26 cellular contexts compared by ENCODE assay signal in the genomic region with DNA sequence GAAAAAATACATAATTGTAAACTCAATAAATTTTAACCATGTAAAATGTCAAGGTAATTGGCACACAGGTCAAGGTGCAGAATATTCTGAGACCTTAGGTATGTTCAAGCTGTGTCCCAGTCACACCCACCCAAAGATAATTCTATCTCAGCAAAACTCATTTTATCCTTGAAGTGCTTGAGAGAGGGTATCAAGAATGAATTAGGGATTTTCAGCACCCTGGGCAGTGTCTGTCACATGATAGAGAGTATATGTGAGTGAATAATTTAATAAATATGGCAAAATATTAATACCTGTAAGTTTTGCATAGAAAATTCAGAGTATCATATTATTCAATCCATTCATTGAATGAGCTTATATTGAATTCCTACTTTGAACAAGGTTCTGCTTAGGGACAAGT.
"Had no signal": no experiment of that assay in that cellular context is flagged by ENCODE, and none has a peak within 500 bp of the region (broad histone marks: within the 10 kb centered on the region; RNA-seq: fewer than 3 reads in every experiment).

No MANE protein-coding gene starts in this region.

- H3K27ac ChIP-seq: stomach, suprapubic skin, testis, thoracic aorta, thyroid gland, tibial artery, tibial nerve, transverse colon, upper lobe of left lung, upper lobe of right lung, uterus, vagina had no signal

- ATAC-seq: stimulated activated effector memory CD8-positive, alpha-beta T cell treated with anti-CD3 and anti-CD28 coated beads, Interleukin-12 subunit alpha, Interleukin-12 subunit beta, amount 100 ng/mL, for 72 hours; stimulated activated memory B cell treated with anti-CD40 and anti-IgM and Interleukin-4, amounts not matched to agents 10 μg/mL and 1 μg/mL and 100 μg/mL, for 72 hours; stimulated activated naive B cell treated with anti-CD40 and anti-IgM and Interleukin-4, amounts not matched to agents 10 μg/mL and 1 μg/mL and 100 μg/mL, for 72 hours; stimulated activated naive CD8-positive, alpha-beta T cell treated with anti-CD3 and anti-CD28 coated beads, Interleukin-15, amount 100 ng/mL, for 72 hours; stimulated activated naive CD8-positive, alpha-beta T cell treated with anti-CD3 and anti-CD28 coated beads, Interleukin-15, Interleukin-2, amounts not matched to agents 100 U/mL and 50 U/mL, for 24 hours; upper lobe of right lung had no signal

- H3K4me3 ChIP-seq: stomach, suprapubic skin, testis, thoracic aorta, thyroid gland, tibial artery, tibial nerve, transverse colon, upper lobe of left lung, upper lobe of right lung, uterus, vagina had no signal

- H3K4me1 ChIP-seq: stomach, suprapubic skin, testis, thyroid gland, tibial artery, tibial nerve, transverse colon, upper lobe of left lung, upper lobe of right lung, uterus, vagina had no signal

- H3K36me3 ChIP-seq: stomach, suprapubic skin, thoracic aorta, thyroid gland, tibial artery, tibial nerve, transverse colon, upper lobe of left lung, upper lobe of right lung, uterus, vagina had no signal

- H3K9me3 ChIP-seq: stomach, suprapubic skin, testis, thoracic aorta, thyroid gland, tibial artery, tibial nerve, transverse colon, upper lobe of left lung, upper lobe of right lung, uterus, vagina had no signal

- DNase-seq: stimulated activated CD4-positive, alpha-beta T cell treated with anti-CD3 and anti-CD28 coated beads, Interleukin-2, amount 100 ng/mL, for 48 hours; stimulated activated CD4-positive, alpha-beta T cell treated with anti-CD3 and anti-CD28 coated beads, Interleukin-4, amount 100 ng/mL, for 1 hour; stimulated activated CD4-positive, alpha-beta T cell treated with anti-CD3 and anti-CD28 coated beads, Interleukin-4, amount 100 ng/mL, for 24 hours; stimulated activated CD4-positive, alpha-beta T cell treated with anti-CD3 and anti-CD28 coated beads, Interleukin-4, amount 100 ng/mL, for 4 hours; stimulated activated CD8-positive, alpha-beta memory T cell treated with anti-CD3 and anti-CD28 coated beads, Interleukin-4, amount 100 ng/mL, for 48 hours; stimulated activated naive B cell treated with anti-CD40 and anti-IgM and Interleukin-4, amounts not matched to agents 10 μg/mL and 1 μg/mL and 100 μg/mL, for 72 hours; stimulated activated naive CD4-positive, alpha-beta T cell; stimulated activated naive CD4-positive, alpha-beta T cell treated with Interleukin-2 at 50 U/mL for 16 hours; stimulated activated naive CD8-positive, alpha-beta T cell treated with anti-CD3 and anti-CD28 coated beads, Interleukin-15, amount 100 ng/mL, for 72 hours; stimulated activated naive CD8-positive, alpha-beta T cell treated with anti-CD3 and anti-CD28 coated beads, Interleukin-15, Interleukin-2, amounts not matched to agents 100 U/mL and 50 U/mL, for 24 hours; stomach; substantia nigra; testis; thyroid gland; tibial artery; transverse colon; trophoblast cell; upper lobe of left lung; upper lobe of right lung; uterus had no signal

- H3K27me3 ChIP-seq: stomach, suprapubic skin, testis, thyroid gland, tibial artery, tibial nerve, transverse colon, upper lobe of left lung, upper lobe of right lung, uterus, vagina had no signal
